In the genomic region with DNA sequence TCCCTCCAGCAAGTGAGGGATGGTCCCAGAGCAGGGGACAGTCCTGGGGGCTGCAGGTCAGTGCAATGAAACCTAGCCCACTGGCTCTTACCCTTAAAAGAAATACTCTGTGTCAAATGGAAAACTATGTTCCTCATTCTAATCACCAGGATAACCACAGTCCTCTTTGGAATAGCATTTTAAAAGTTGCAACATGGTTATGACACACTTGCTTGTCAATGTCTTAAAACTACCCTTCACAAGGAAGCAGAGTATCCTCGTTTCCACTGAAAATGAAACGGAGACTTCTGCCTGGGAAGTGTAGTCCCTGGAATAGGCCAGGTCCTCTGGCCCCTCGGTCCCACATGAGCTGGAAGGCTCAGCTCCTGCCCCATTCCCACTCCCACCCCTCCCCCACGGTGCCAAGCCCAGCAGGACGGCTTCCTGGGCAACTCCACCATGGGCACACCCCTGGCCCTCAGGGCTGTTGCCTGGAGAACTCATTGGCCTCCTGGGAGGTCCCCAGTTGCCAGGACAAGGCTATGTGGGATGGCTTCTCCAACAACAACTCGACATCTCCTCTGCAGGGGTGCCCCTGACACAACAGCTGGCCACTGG, we compare ENCODE assay signal across 26 cellular contexts. TPM values are rescaled to one million over a fixed set of nuclear protein-coding genes. Genes with fewer than 3 reads are reported as not detected.
DNase-seq lines count a peak whose midpoint lies in the region; ATAC-seq, FAIRE-seq and TF ChIP-seq lines count a peak whose summit lies in the region.
"Had no signal": no experiment of that assay in that cellular context is flagged by ENCODE, and none has a peak within 500 bp of the region (broad histone marks: within the 10 kb centered on the region; RNA-seq: fewer than 3 reads in every experiment).

No MANE protein-coding gene starts in this region.

- peak overlapping the region; percentile 57 to 70 for H2BK12ac ChIP-seq in mesenchymal stem cell (ENCODE audit: low read length in 2 of 2)

- intact Hi-C loops in MCF 10A (cut with micrococcal nuclease), result no loop called here
- intact Hi-C loops in mammary epithelial cell (cut with micrococcal nuclease), result no loop called here
- intact Hi-C loops in HepG2 (cut with micrococcal nuclease; ENCODE audit: unreplicated experiment), result no loop called here

- no peak overlapping the region for H3K9ac ChIP-seq in mammary epithelial cell (ENCODE audit: insufficient read depth, low read length)
- peak overlapping the region; percentile 23 for H3K9ac ChIP-seq in mesenchymal stem cell (ENCODE audit: low read length)
- H3K9ac ChIP-seq in HepG2 (ENCODE audit: insufficient read depth, low read depth, low read length), result no peak overlapping the region

- no peak for TF ChIP-seq EP300 in HepG2 (IDR thresholded peaks at IDR 0.05; ENCODE audit: low read depth in 2 of 2, low read length in 2 of 2)
- TF ChIP-seq EP300 in HepG2 (CRISPR knock-in tag; IDR thresholded peaks at IDR 0.05; ENCODE audit: borderline replicate concordance), result no peak

- no peaks in the 10 kb centered on the region for H3K9me3 Mint-ChIP-seq in MCF 10A (ENCODE audit: unreplicated experiment)
- H3K9me3 Mint-ChIP-seq: activated CD4-positive, alpha-beta T cell treated with anti-CD3 and anti-CD28 coated beads, Interleukin-2, amount 10 ng/mL, durations not matched to agents 7 days and 5 days; naive thymus-derived CD4-positive, alpha-beta T cell; type B pancreatic cell had no signal

- DNase-seq in MCF 10A (ENCODE audit: unreplicated experiment) (peak; percentile 63), mammary epithelial cell (no peak), cardiac fibroblast (ENCODE audit: low read depth in 2 of 2) (peak; percentile 21 to 51), mesenchymal stem cell (peak; percentile 62), activated gamma-delta T cell (lab: John Stamatoyannopoulos, UW) (no peak), HepG2 (ENCODE audit: low spot score) (no peak), mucosa of gallbladder (ENCODE audit: low spot score) (no peak)
- no peak for DNase-seq in activated CD4-positive, alpha-beta T cell treated with anti-CD3 and anti-CD28 coated beads for 4 hours
- DNase-seq: activated CD4-positive, alpha-beta T cell treated with anti-CD3 and anti-CD28 coated beads, Interleukin-2, amount 10 ng/mL, durations not matched to agents 7 days and 5 days; activated gamma-delta T cell treated with Interleukin-2 at 50 U/mL for 16 hours; amygdala; DMS 273 treated with DMSO at 0.1 percent for 48 hours; effector memory CD4-positive, alpha-beta T cell; GDM1; hypothalamus; Kasumi-1; kidney; naive thymus-derived CD4-positive, alpha-beta T cell; NCI-H1436 treated with DMSO at 0.1 percent for 48 hours; stimulated activated CD4-positive, alpha-beta T cell treated with anti-CD3 and anti-CD28 coated beads, Interleukin-1b, Interleukin-23, amount 100 ng/mL, for 48 hours; stimulated activated naive CD4-positive, alpha-beta T cell had no signal

- H3K14ac ChIP-seq in mesenchymal stem cell (ENCODE audit: low read length in 2 of 2), result no peak overlapping the region

- H4K91ac ChIP-seq in mesenchymal stem cell (ENCODE audit: low read length), result peak overlapping the region; percentile 73

- ATAC-seq in HepG2, result no peak
- ATAC-seq: naive thymus-derived CD4-positive, alpha-beta T cell; Right ventricle myocardium inferior had no signal

- 75% methylated on average over 3 of the region's 6 CpGs for WGBS in mammary epithelial cell (ENCODE audit: low coverage, missing lambda C conversion rate)
- WGBS in mesenchymal stem cell, result 81% methylated on average over 6 of the region's 6 CpGs
- 12% methylated on average over 5 of the region's 6 CpGs for WGBS in HepG2 (ENCODE audit: low lambda C conversion rate)

- H3K18ac ChIP-seq in mesenchymal stem cell (ENCODE audit: low read depth in 1 of 2, low read length in 2 of 2), result peak overlapping the region; percentile 50 to 80

- peak overlapping the region; percentile 86 for H2BK120ac ChIP-seq in mesenchymal stem cell (ENCODE audit: low read depth, low read length)

- TF ChIP-seq POLR2A in HepG2 (IDR thresholded peaks at IDR 0.05; ENCODE audit: insufficient read depth in 1 of 2, low read depth in 2 of 2, low read length in 2 of 2), result no peak

- H3K36me3 ChIP-seq in mammary epithelial cell (ENCODE audit: insufficient read depth, low read length) (no peaks in the 10 kb centered on the region), mesenchymal stem cell (ENCODE audit: control insufficient read depth in 1 of 2, insufficient read depth in 2 of 2, low read depth in 1 of 2, low read length in 2 of 2) (no peaks in the 10 kb centered on the region), HepG2 (replicated peaks in 1 of 2; ENCODE audit: control insufficient read depth in 1 of 2, insufficient read depth in 2 of 2, low read length in 2 of 2) (no peaks in the 10 kb centered on the region)

- peaks cover 25% of the 10 kb centered on the region for H3K4me1 ChIP-seq in mammary epithelial cell (ENCODE audit: insufficient read depth, low read length)
- peaks cover 12% of the 10 kb centered on the region for H3K4me1 ChIP-seq in mesenchymal stem cell (ENCODE audit: control insufficient read depth, insufficient read depth, low read depth, low read length)
- H3K4me1 ChIP-seq in HepG2 (ENCODE audit: insufficient read depth, low read length), result peaks cover under 1% of the 10 kb centered on the region; the same call in 1 of the 2 replicates

- H3K4me3 ChIP-seq in mammary epithelial cell (replicated peaks in 1 of 3; ENCODE audit: insufficient read depth in 1 of 3, low read depth in 2 of 3, low read length in 3 of 3) (no peak overlapping the region), cardiac fibroblast (replicated peaks in 1 of 2; ENCODE audit: low read depth in 2 of 2, low read length in 2 of 2) (no peak overlapping the region), mesenchymal stem cell (ENCODE audit: insufficient read depth in 1 of 2, low read depth in 1 of 2, low read length in 2 of 2) (no peak overlapping the region), HepG2 (replicated peaks in 1 of 3; ENCODE audit: insufficient read depth in 1 of 3, low read depth in 2 of 3, low read length in 3 of 3) (no peak overlapping the region)

- H2AFZ ChIP-seq in mammary epithelial cell (ENCODE audit: low read depth, low read length) (no peak overlapping the region), mesenchymal stem cell (ENCODE audit: low read depth, low read length) (no peak overlapping the region), HepG2 (ENCODE audit: low read length) (no peak overlapping the region)

- H3K23ac ChIP-seq in mesenchymal stem cell (ENCODE audit: low read length in 2 of 2), result no peak overlapping the region

- H3K27me3 Mint-ChIP-seq in MCF 10A (ENCODE audit: insufficient read depth, unreplicated experiment), result no peaks in the 10 kb centered on the region
- H3K27me3 Mint-ChIP-seq: type B pancreatic cell had no signal

- H3K4me1 Mint-ChIP-seq in MCF 10A (ENCODE audit: insufficient read depth, unreplicated experiment), result peaks cover 44% of the 10 kb centered on the region

- CTCF ChIA-PET in MCF 10A (lab: Yijun Ruan, JAX) (interaction anchor here (1.9 kb wide), 1 partner anchor 38 kb away, joined by 7 read pairs; a partner anchor contains a TSS), mammary epithelial cell (lab: Charles Lee; ENCODE audit: low non-redundant PET) (no interaction called here), HepG2 (lab: Yijun Ruan, JAX; ENCODE audit: low intra/inter-chr PET ratio, low total read pairs) (no interaction called here)

- BruUV-seq in MCF 10A (replicated peaks; lab: Mats Ljungman, UMichigan), result no TSS peak
- BruUV-seq in mammary epithelial cell (replicated peaks; lab: Mats Ljungman, UMichigan), result no TSS peak
- BruUV-seq in HepG2 (replicated peaks; lab: Mats Ljungman, UMichigan), result no TSS peak

- POLR2A ChIA-PET in MCF 10A (lab: Yijun Ruan, JAX), result interaction anchor here (1.4 kb wide), 1 partner anchor 19 kb away, joined by 5 read pairs; no protein-coding TSS in a partner anchor
- POLR2A ChIA-PET in HepG2 (lab: Yijun Ruan, JAX), result no interaction called here

- dilution Hi-C loops in mammary epithelial cell (cut with HindIII; ENCODE audit: low sequenced_read_pairs), result no loop called here

- TF ChIP-seq CTCF in MCF 10A (IDR thresholded peaks at IDR 0.05; ENCODE audit: unreplicated experiment), result no peak
- TF ChIP-seq CTCF in mammary epithelial cell (conservative IDR thresholded peaks at IDR 0.05 in 1 of 2, IDR thresholded peaks at IDR 0.05 in 1 of 2; ENCODE audit: extremely low read depth in 1 of 2, insufficient read depth in 1 of 2, low read depth in 1 of 2, low read length in 2 of 2), result no peak
- no peak for TF ChIP-seq CTCF in cardiac fibroblast (IDR thresholded peaks at IDR 0.05; ENCODE audit: low read depth, low read length)
- no peak for TF ChIP-seq CTCF in HepG2 (CRISPR knock-in tag; IDR thresholded peaks at IDR 0.05)

- H3K79me1 ChIP-seq in mesenchymal stem cell (replicated peaks; ENCODE audit: low read length, poor library complexity, severe bottlenecking), result no peaks in the 10 kb centered on the region

- H3K9me3 ChIP-seq in mammary epithelial cell (replicated peaks; ENCODE audit: insufficient read depth, low read length) (no peaks in the 10 kb centered on the region), mesenchymal stem cell (ENCODE audit: control insufficient read depth, low read length) (no peaks in the 10 kb centered on the region), HepG2 (ENCODE audit: low read length) (no peaks in the 10 kb centered on the region)

- H3K4me2 ChIP-seq in mammary epithelial cell (ENCODE audit: insufficient read depth, low read depth, low read length) (no peak overlapping the region), mesenchymal stem cell (ENCODE audit: low read length, poor library complexity, severe bottlenecking) (no peak overlapping the region), HepG2 (ENCODE audit: low read depth, low read length) (no peak overlapping the region)

- H3K4me3 Mint-ChIP-seq in MCF 10A (ENCODE audit: unreplicated experiment), result no peak overlapping the region
- H3K4me3 Mint-ChIP-seq: activated CD4-positive, alpha-beta T cell treated with anti-CD3 and anti-CD28 coated beads, Interleukin-2, amount 10 ng/mL, durations not matched to agents 7 days and 5 days; CD14-positive monocyte; naive thymus-derived CD4-positive, alpha-beta T cell; type B pancreatic cell had no signal

- H4K8ac ChIP-seq in mesenchymal stem cell (ENCODE audit: low read length), result peak overlapping the region; percentile 85

- no peak for TF ChIP-seq RAD21 in HepG2 (CRISPR knock-in tag; IDR thresholded peaks at IDR 0.05)

- no peak overlapping the region for H3K27ac ChIP-seq in mammary epithelial cell (ENCODE audit: insufficient read depth, low read depth, low read length)
- no peak overlapping the region for H3K27ac ChIP-seq in mesenchymal stem cell (ENCODE audit: low read length, poor library complexity, severe bottlenecking)
- H3K27ac ChIP-seq in HepG2 (ENCODE audit: extremely low read length, insufficient read depth, low read length), result no peak overlapping the region

- no peaks in the 10 kb centered on the region for H3K36me3 Mint-ChIP-seq in MCF 10A (ENCODE audit: insufficient read depth, unreplicated experiment)
- H3K36me3 Mint-ChIP-seq: CD14-positive monocyte, type B pancreatic cell had no signal

- in situ Hi-C loops in mammary epithelial cell (cut with MboI; ENCODE audit: low sequenced_read_pairs in 2 of 2), result no loop called here
- in situ Hi-C loops in HepG2 (cut with HindIII; ENCODE audit: extremely low pct_ligation_motif_present, low pct_unique_long_range_greater_than_20kb), result no loop called here

- H4K20me1 ChIP-seq in mammary epithelial cell (ENCODE audit: insufficient read depth, low read length) (no peaks in the 10 kb centered on the region), HepG2 (ENCODE audit: insufficient read depth, low read length) (no peaks in the 10 kb centered on the region)

- H2BK5ac ChIP-seq in mesenchymal stem cell (ENCODE audit: low read depth, low read length, poor library complexity, severe bottlenecking), result no peak overlapping the region

- H3K27me3 ChIP-seq in mammary epithelial cell (ENCODE audit: insufficient read depth, low read length) (no peaks in the 10 kb centered on the region), mesenchymal stem cell (ENCODE audit: control insufficient read depth in 1 of 2, insufficient read depth in 1 of 2, low read length in 2 of 2) (no peaks in the 10 kb centered on the region), HepG2 (ENCODE audit: control insufficient read depth in 1 of 2, insufficient read depth in 2 of 2, low read length in 2 of 2) (peaks cover 0 to 3% of the 10 kb centered on the region in 2 experiments; a peak in 1 of 5 replicates)

- peak overlapping the region; percentile 63 for H2BK15ac ChIP-seq in mesenchymal stem cell (ENCODE audit: low read depth, poor library complexity, severe bottlenecking)

- peak overlapping the region; percentile 78 for H2AK5ac ChIP-seq in mesenchymal stem cell (ENCODE audit: low read length, severe bottlenecking)

- no peaks in the 10 kb centered on the region for H3K79me2 ChIP-seq in mammary epithelial cell (ENCODE audit: insufficient read depth, low read length)
- no peaks in the 10 kb centered on the region for H3K79me2 ChIP-seq in HepG2 (ENCODE audit: insufficient read depth, low read length)

- FAIRE-seq in HepG2 (lab: Jason Lieb, UNC), result no peak
- FAIRE-seq: A204.1, H54, kidney had no signal

- H3K4ac ChIP-seq in mesenchymal stem cell (ENCODE audit: low read depth in 1 of 2, low read length in 2 of 2), result no peak overlapping the region

- peak overlapping the region; percentile 65 for H3K27ac Mint-ChIP-seq in MCF 10A (ENCODE audit: low read depth, unreplicated experiment)
- H3K27ac Mint-ChIP-seq: activated CD4-positive, alpha-beta T cell treated with anti-CD3 and anti-CD28 coated beads, Interleukin-2, amount 10 ng/mL, durations not matched to agents 7 days and 5 days; type B pancreatic cell had no signal

RNA-seq across cellular contexts. Expression of a gene that starts 38.2 kb away (rescaled TPM):
- total RNA-seq in MCF 10A (2022) (1.2 and 2.3 TPM in 2 replicates), mammary epithelial cell (10 to 100 TPM; 12.0 to 25.1 TPM), HepG2 (2016; rRNA removed; fragmentation: Illumina TruSeq; extraction: Trizol) (1.3 TPM in 2 replicates), mucosa of gallbladder (56.2 TPM)
- polyA plus RNA-seq in mammary epithelial cell (13.0 TPM), HepG2 (2011; rRNA removed) (2.0 and 2.1 TPM in 2 replicates)
- polyA minus RNA-seq in mammary epithelial cell, result 2.9 TPM
- polyA plus RNA-seq in mesenchymal stem cell (2013, experiment 1 of 2), result 135 TPM
- polyA plus RNA-seq in mesenchymal stem cell (2013, experiment 2 of 2), result 140 TPM
- total RNA-seq in HepG2 (2016; cell fraction: cytosol; rRNA removed; fragmentation: Illumina TruSeq; extraction: Trizol; ENCODE audit: low read depth), result 1.4 and 2.7 TPM in 2 replicates
- 1.3 and 1.4 TPM in 2 replicates for total RNA-seq in HepG2 (2016; cell fraction: insoluble cytoplasmic fraction; rRNA removed; fragmentation: Illumina TruSeq; extraction: Trizol)
- 3.0 and 3.4 TPM in 2 replicates for total RNA-seq in HepG2 (2016; cell fraction: membrane; rRNA removed; fragmentation: Illumina TruSeq; extraction: Trizol)
- 1.9 and 2.0 TPM in 2 replicates for total RNA-seq in HepG2 (2016; cell fraction: nucleus; rRNA removed; fragmentation: Illumina TruSeq; extraction: Trizol)
- polyA plus RNA-seq in HepG2 (2011; cell fraction: cytosol; rRNA removed), result 0.91 and 1.9 TPM in 2 replicates
- polyA plus RNA-seq in HepG2 (2011; cell fraction: nucleus; rRNA removed), result 1.2 and 1.9 TPM in 2 replicates
- polyA plus RNA-seq in HepG2 (2012), result 1.2 and 1.4 TPM in 2 replicates
- polyA plus RNA-seq in HepG2 (2016; cell fraction: cytosol; fragmentation: Illumina TruSeq; extraction: Trizol; ENCODE audit: low read depth), result 2.0 and 2.2 TPM in 2 replicates
- 1.2 and 1.5 TPM in 2 replicates for polyA plus RNA-seq in HepG2 (2016; cell fraction: insoluble cytoplasmic fraction; fragmentation: Illumina TruSeq; extraction: Trizol; ENCODE audit: low read depth)
- polyA plus RNA-seq in HepG2 (2016; cell fraction: membrane; fragmentation: Illumina TruSeq; extraction: Trizol; ENCODE audit: low read depth), result 1.9 and 2.8 TPM in 2 replicates
- 2.6 and 2.7 TPM in 2 replicates for polyA plus RNA-seq in HepG2 (2016; cell fraction: nucleus; fragmentation: Illumina TruSeq; extraction: Trizol; ENCODE audit: insufficient read depth, low read depth)
- 1.2 and 2.0 TPM in 2 replicates for polyA minus RNA-seq in HepG2 (2011; rRNA and poly(A)+ RNA removed; ENCODE audit: low replicate concordance)
- 0.97 and 1.6 TPM in 2 replicates for polyA minus RNA-seq in HepG2 (2011; cell fraction: cytosol; rRNA and poly(A)+ RNA removed)
- polyA minus RNA-seq in HepG2 (2011; cell fraction: nucleus; rRNA and poly(A)+ RNA removed), result 5.7 and 6.5 TPM in 2 replicates

Comparison
In these comparisons a context has a peak if more than half of its experiments do, and no peak if none do; other contexts are left out.
1. DNase-seq: peak in MCF 10A (single experiment), cardiac fibroblast (2 of 2) and mesenchymal stem cell (single experiment); none in mammary epithelial cell (single experiment), activated gamma-delta T cell (single experiment), HepG2 (single experiment), mucosa of gallbladder (single experiment) and activated CD4-positive, alpha-beta T cell treated with anti-CD3 and anti-CD28 coated beads for 4 hours (0 of 2).